19 cellular contexts compared by ENCODE assay signal in genomic region chr1:160171978-160172377, GRCh38.
"Had no signal": no experiment of that assay in that cellular context is flagged by ENCODE, and none has a peak within 500 bp of the region (broad histone marks: within the 10 kb centered on the region; RNA-seq: fewer than 3 reads in every experiment).

No MANE protein-coding gene starts in this region.

- H3K4me3 ChIP-seq: gastrocnemius medialis, heart left ventricle, left lung, right atrium auricular region, skin epidermis, suprapubic skin had no signal

- H3K27ac ChIP-seq: gastrocnemius medialis, heart left ventricle, left lung, right atrium auricular region, skin epidermis, suprapubic skin, VCaP had no signal

- H3K36me3 ChIP-seq: gastrocnemius medialis, heart left ventricle, left lung, right atrium auricular region, suprapubic skin had no signal

- H3K9me3 ChIP-seq: gastrocnemius medialis, heart left ventricle, left lung, right atrium auricular region, suprapubic skin had no signal

- DNase-seq: activated CD4-positive, alpha-beta T cell treated with anti-CD3 and anti-CD28 coated beads, Interleukin-2, amount 50 U/mL, for 48 hours; activated naive CD4-positive, alpha-beta T cell; activated naive CD8-positive, alpha-beta T cell treated with anti-CD3 and anti-CD28 coated beads for 36 hours; amniotic stem cell; erythroblast; gastrocnemius medialis; heart left ventricle; kidney; left lung; midbrain; nephron progenitor cell; stimulated activated CD4-positive, alpha-beta T cell treated with anti-CD3 and anti-CD28 coated beads, Interleukin-15, amount 100 ng/mL, for 24 hours; stimulated activated CD4-positive, alpha-beta T cell treated with anti-CD3 and anti-CD28 coated beads, Interleukin-2, amount 100 ng/mL, for 48 hours; SW 1271; T-helper 2 cell had no signal

- H3K4me1 ChIP-seq: heart left ventricle, left lung, right atrium auricular region, suprapubic skin had no signal

- H3K27me3 ChIP-seq: gastrocnemius medialis, right atrium auricular region had no signal

- ATAC-seq: gastrocnemius medialis, heart left ventricle, left lung had no signal
